23 cellular contexts compared by ENCODE assay signal in the genomic region with DNA sequence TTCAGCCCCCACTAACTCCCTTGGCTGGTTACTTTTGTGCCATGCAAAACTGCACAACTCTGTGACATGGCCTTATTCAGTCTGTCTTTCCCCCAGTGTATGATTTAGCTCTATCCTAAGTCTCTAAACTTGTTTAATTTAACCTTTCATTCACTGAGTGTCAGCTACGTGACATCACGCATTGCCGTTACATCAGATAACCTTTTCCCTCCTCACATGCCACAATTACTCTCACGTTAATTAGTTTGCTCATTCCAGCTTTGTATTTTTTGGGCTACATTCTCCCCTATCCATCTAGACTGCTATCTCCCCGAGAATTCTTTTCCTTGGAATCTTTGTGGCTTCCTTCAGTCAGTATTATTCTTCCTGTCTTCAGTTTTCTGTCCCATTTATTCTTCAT. TPM values are rescaled to one million over a fixed set of nuclear protein-coding genes. Genes with fewer than 3 reads are reported as not detected.
DNase-seq lines count a peak whose midpoint lies in the region; ATAC-seq, FAIRE-seq and TF ChIP-seq lines count a peak whose summit lies in the region.
"Had no signal": no experiment of that assay in that cellular context is flagged by ENCODE, and none has a peak within 500 bp of the region (broad histone marks: within the 10 kb centered on the region; RNA-seq: fewer than 3 reads in every experiment).

No MANE protein-coding gene starts in this region.

- peaks cover 24% of the 10 kb centered on the region for H3K36me3 Mint-ChIP-seq in activated CD4-positive, alpha-beta T cell treated with anti-CD3 and anti-CD28 coated beads for 36 hours (ENCODE audit: low read depth)

- no peak for ATAC-seq in activated CD4-positive, alpha-beta T cell treated with anti-CD3 and anti-CD28 coated beads for 36 hours
- no peak for ATAC-seq in HG02623 (IDR thresholded peaks at IDR 0.05; ENCODE audit: unreplicated experiment)

- no peaks in the 10 kb centered on the region for H3K4me1 ChIP-seq in PC-9 (replicated peaks; ENCODE audit: insufficient read depth)
- H3K4me1 ChIP-seq: BE2C had no signal

- no peak overlapping the region for H3K4me3 ChIP-seq in PC-9

- H3K27ac ChIP-seq in PC-9 = peak overlapping the region; percentile 19; the same call in 1 of the 2 replicates
- H3K27ac ChIP-seq: 22Rv1 had no signal

- no peak overlapping the region for H3K4me2 ChIP-seq in PC-9
- H3K4me2 ChIP-seq: SK-N-SH had no signal

- peak overlapping the region; percentile 61 for H3K27ac Mint-ChIP-seq in activated CD4-positive, alpha-beta T cell treated with anti-CD3 and anti-CD28 coated beads for 36 hours

- FAIRE-seq in GM19239 (lab: Jason Lieb, UNC) = peak; percentile 55
- FAIRE-seq: GM18507 had no signal

- H3K9me2 ChIP-seq in PC-9 (ENCODE audit: insufficient read depth) = no peaks in the 10 kb centered on the region
- H3K9me2 ChIP-seq: SK-N-SH had no signal

- no peak overlapping the region for H3K4me3 Mint-ChIP-seq in activated CD4-positive, alpha-beta T cell treated with anti-CD3 and anti-CD28 coated beads for 36 hours
- H3K4me3 Mint-ChIP-seq: CD14-positive monocyte; CD8-positive, alpha-beta memory T cell had no signal

- no TSS peak for BruUV-seq in PC-9 (replicated peaks; lab: Mats Ljungman, UMichigan)

- TF ChIP-seq POLR2A in erythroblast (IDR thresholded peaks at IDR 0.05; ENCODE audit: low read length) = no peak

- intact Hi-C loops in activated CD4-positive, alpha-beta T cell treated with anti-CD3 and anti-CD28 coated beads for 36 hours (cut with DNase I, micrococcal nuclease) = no loop called here
- intact Hi-C loops in PC-9 (cut with micrococcal nuclease; ENCODE audit: unreplicated experiment) = no loop called here

- no peaks in the 10 kb centered on the region for H3K9me3 Mint-ChIP-seq in activated CD4-positive, alpha-beta T cell treated with anti-CD3 and anti-CD28 coated beads for 36 hours (ENCODE audit: low read depth)
- H3K9me3 Mint-ChIP-seq: CD14-positive monocyte; CD8-positive, alpha-beta memory T cell had no signal

- CTCF ChIA-PET in activated CD4-positive, alpha-beta T cell treated with anti-CD3 and anti-CD28 coated beads for 36 hours (lab: Charles Lee) = interaction anchor here (2.1 kb wide), 1 partner anchor 65 kb away, joined by 5 read pairs; no protein-coding TSS in a partner anchor
- CTCF ChIA-PET in PC-9 (lab: Charles Lee) = no interaction called here
- CTCF ChIA-PET in HEK293T (lab: Yijun Ruan, JAX) = no interaction called here

- no peak for TF ChIP-seq CTCF in PC-9 (conservative IDR thresholded peaks at IDR 0.05)

- H3K79me2 ChIP-seq in PC-9 (ENCODE audit: low read depth) = no peaks in the 10 kb centered on the region; the same call in 1 of the 2 replicates

- no peak overlapping the region for H2AFZ ChIP-seq in PC-9

- H4K20me1 ChIP-seq in PC-9 (ENCODE audit: insufficient read depth) = 0 out of 2 replicates have a peak, but pooled peaks cover 3% of the 10 kb centered on the region

- H3K27me3 ChIP-seq in PC-9 (ENCODE audit: insufficient read depth, low read depth) = no peaks in the 10 kb centered on the region
- H3K27me3 ChIP-seq: BE2C had no signal

- H3K27me3 Mint-ChIP-seq in activated CD4-positive, alpha-beta T cell treated with anti-CD3 and anti-CD28 coated beads for 36 hours = no peaks in the 10 kb centered on the region
- H3K27me3 Mint-ChIP-seq: CD8-positive, alpha-beta memory T cell had no signal

- H3K9me3 ChIP-seq in PC-9 (ENCODE audit: insufficient read depth, low read depth) = no peaks in the 10 kb centered on the region
- H3K9me3 ChIP-seq: BE2C, SK-N-SH had no signal

- POLR2A ChIA-PET in activated CD4-positive, alpha-beta T cell treated with anti-CD3 and anti-CD28 coated beads for 36 hours (lab: Charles Lee) = no interaction called here
- POLR2A ChIA-PET in PC-9 (lab: Charles Lee; ENCODE audit: unreplicated experiment) (no interaction called here), HEK293T (lab: Yijun Ruan, JAX) (no interaction called here)

- H3F3A ChIP-seq in PC-9 (ENCODE audit: insufficient read depth, low read depth) = peaks cover 14% of the 10 kb centered on the region

- H3K4me1 Mint-ChIP-seq in activated CD4-positive, alpha-beta T cell treated with anti-CD3 and anti-CD28 coated beads for 36 hours = peaks cover 39% of the 10 kb centered on the region
- H3K4me1 Mint-ChIP-seq: CD14-positive monocyte had no signal

- no peak for DNase-seq in activated CD4-positive, alpha-beta T cell treated with anti-CD3 and anti-CD28 coated beads for 36 hours
- DNase-seq in activated CD4-positive, alpha-beta T cell treated with anti-CD3 and anti-CD28 coated beads, Interleukin-2, amount 50 U/mL, for 4 hours = no peak
- no peak for DNase-seq in GM19239 (ENCODE audit: insufficient read length, low spot score)
- no peak for DNase-seq in PC-9
- peak; percentile 13 to 36 for DNase-seq in erythroblast (lab: John Stamatoyannopoulos, UW)
- no peak for DNase-seq in hypothalamus (lab: John Stamatoyannopoulos, UW)
- DNase-seq in HEK293T (ENCODE audit: extremely low spot score) = no peak
- DNase-seq: BE2C; CD8-positive, alpha-beta memory T cell; DMS153; DND-41; GOT3; KG1; MM.1S; NCI-H2029; NCI-H446; NCI-H524 treated with DMSO at 0.1 percent for 48 hours; NCI-H774; SK-N-SH had no signal

- H3K36me3 ChIP-seq in PC-9 (ENCODE audit: low read depth) = peaks cover 21% of the 10 kb centered on the region; the same call in 1 of the 2 replicates
- H3K36me3 ChIP-seq: BE2C had no signal

TF ChIP-seq in HEK293T, 16 proteins besides CTCF, POLR2A, EP300 and RAD21:
- TF ChIP-seq FOXA1 (IDR thresholded peaks at IDR 0.05) (no peak), ARNT (IDR thresholded peaks at IDR 0.05) (no peak), NFRKB (IDR thresholded peaks at IDR 0.05) (no peak), HDGF (IDR thresholded peaks at IDR 0.05; ENCODE audit: borderline replicate concordance) (no peak), SP1 (IDR thresholded peaks at IDR 0.05) (no peak), SUZ12 (IDR thresholded peaks at IDR 0.05) (no peak), ZNF384 (IDR thresholded peaks at IDR 0.05) (no peak), FOXK2 (IDR thresholded peaks at IDR 0.05) (no peak), FOXM1 (IDR thresholded peaks at IDR 0.05; ENCODE audit: borderline replicate concordance) (no peak), LEF1 (IDR thresholded peaks at IDR 0.05; ENCODE audit: borderline replicate concordance) (no peak), CTBP1 (IDR thresholded peaks at IDR 0.05; ENCODE audit: borderline replicate concordance) (no peak)
- TF ChIP-seq, protein P1, sequence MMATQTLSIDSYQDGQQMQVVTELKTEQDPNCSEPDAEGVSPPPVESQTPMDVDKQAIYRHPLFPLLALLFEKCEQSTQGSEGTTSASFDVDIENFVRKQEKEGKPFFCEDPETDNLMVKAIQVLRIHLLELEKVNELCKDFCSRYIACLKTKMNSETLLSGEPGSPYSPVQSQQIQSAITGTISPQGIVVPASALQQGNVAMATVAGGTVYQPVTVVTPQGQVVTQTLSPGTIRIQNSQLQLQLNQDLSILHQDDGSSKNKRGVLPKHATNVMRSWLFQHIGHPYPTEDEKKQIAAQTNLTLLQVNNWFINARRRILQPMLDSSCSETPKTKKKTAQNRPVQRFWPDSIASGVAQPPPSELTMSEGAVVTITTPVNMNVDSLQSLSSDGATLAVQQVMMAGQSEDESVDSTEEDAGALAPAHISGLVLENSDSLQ (IDR thresholded peaks at IDR 0.05) = no peak

RNA-seq across cellular contexts. Expression of a gene that starts 29.4 kb away (rescaled TPM):
- total RNA-seq in activated CD4-positive, alpha-beta T cell treated with anti-CD3 and anti-CD28 coated beads for 36 hours = not detected
- total RNA-seq in PC-9 (2021) = not detected in 2 replicates
- total RNA-seq: CD8-positive, alpha-beta memory T cell had no signal

RNA-seq across cellular contexts. Expression of a gene that starts 39.7 kb away (rescaled TPM):
- total RNA-seq in activated CD4-positive, alpha-beta T cell treated with anti-CD3 and anti-CD28 coated beads for 36 hours = 10 to 100 TPM; 20.7 to 23.0 TPM
- 36.9 and 55.8 TPM in 2 replicates for total RNA-seq in PC-9 (2021)

RNA-seq across cellular contexts. Expression of a gene that starts 57.1 kb away (rescaled TPM):
- 10 to 100 TPM; 20.1 to 20.9 TPM for total RNA-seq in activated CD4-positive, alpha-beta T cell treated with anti-CD3 and anti-CD28 coated beads for 36 hours
- total RNA-seq in PC-9 (2021) = 14.2 and 15.5 TPM in 2 replicates

Comparison
In these comparisons a context has a peak if more than half of its experiments do, and no peak if none do; other contexts are left out.
1. DNase-seq: peak in erythroblast (2 of 2); none in activated CD4-positive, alpha-beta T cell treated with anti-CD3 and anti-CD28 coated beads for 36 hours (single experiment), activated CD4-positive, alpha-beta T cell treated with anti-CD3 and anti-CD28 coated beads, Interleukin-2, amount 50 U/mL, for 4 hours (0 of 2), GM19239 (single experiment), PC-9 (0 of 2), hypothalamus (0 of 51) and HEK293T (single experiment).